Comparison of ENCODE assay signal across 26 cellular contexts in genomic region chr14:20997564-20997963, GRCh38. TPM values are rescaled to one million over a fixed set of nuclear protein-coding genes. Genes with fewer than 3 reads are reported as not detected.
A peak's percentile ranks its signal among the peaks of the same experiment; 100 is the strongest.
DNase-seq lines count a peak whose midpoint lies in the region; ATAC-seq, FAIRE-seq and TF ChIP-seq lines count a peak whose summit lies in the region.
"Had no signal": no experiment of that assay in that cellular context is flagged by ENCODE, and none has a peak within 500 bp of the region (broad histone marks: within the 10 kb centered on the region; RNA-seq: fewer than 3 reads in every experiment).

No MANE protein-coding gene starts in this region.

- no peak for FAIRE-seq in GM12891 (lab: Jason Lieb, UNC)
- FAIRE-seq: G401.6 had no signal

- H3K4me1 ChIP-seq in colonic mucosa (peaks cover 5% of the 10 kb centered on the region), suprapubic skin (peaks cover 34% of the 10 kb centered on the region)
- H3K4me1 ChIP-seq in naive thymus-derived CD4-positive, alpha-beta T cell (ENCODE audit: control insufficient read depth in 2 of 2, insufficient read depth in 2 of 2, low read length in 2 of 2) = peaks cover 0 to 4% of the 10 kb centered on the region in 2 donors
- H3K4me1 ChIP-seq: SJSA1 had no signal

- peaks cover 6 to 37% (median 28%) of the 10 kb centered on the region in 5 donors for H3K36me3 Mint-ChIP-seq in naive thymus-derived CD4-positive, alpha-beta T cell

- no peak for TF ChIP-seq EP300 in suprapubic skin (IDR thresholded peaks at IDR 0.05)

- no peak for DNase-seq in GM12891 (ENCODE audit: insufficient read length, low spot score)
- no peak for DNase-seq in colonic mucosa
- no peak for DNase-seq in naive thymus-derived CD4-positive, alpha-beta T cell
- no peak for DNase-seq in suprapubic skin (ENCODE audit: low spot score in 2 of 2)
- DNase-seq in AML-193 (lab: John Stamatoyannopoulos, UW) = no peak
- DNase-seq in DMS 273 (lab: John Stamatoyannopoulos, UW; ENCODE audit: unreplicated experiment) = no peak
- DNase-seq in AG08395 (ENCODE audit: low spot score) = no peak
- DNase-seq: C1 segment of cervical spinal cord, DMS 273 treated with DMSO at 0.1 percent for 48 hours, H7, HFFc6, IMR-90, Karpas-422, NCI-H1048, NCI-H1436 treated with DMSO at 0.1 percent for 48 hours, NCI-H2029 treated with DMSO at 0.1 percent for 48 hours, NCI-H2171, NCI-H526 treated with DMSO at 0.1 percent for 48 hours, Peyer's patch had no signal

- H3K4me3 Mint-ChIP-seq in naive thymus-derived CD4-positive, alpha-beta T cell = peak overlapping the region in 5 of 10 donors; percentile 3 to 69 (median 31)
- H3K4me3 Mint-ChIP-seq: HFFc6 had no signal

- no peaks in the 10 kb centered on the region for H3K9me3 Mint-ChIP-seq in naive thymus-derived CD4-positive, alpha-beta T cell
- H3K9me3 Mint-ChIP-seq: HFFc6 had no signal

- H3K27ac Mint-ChIP-seq in naive thymus-derived CD4-positive, alpha-beta T cell = peak overlapping the region in 7 of 9 donors; percentile 8 to 80 (median 63)

- peak overlapping the region in 1 of 2 donors; percentile 43 for H3K9ac ChIP-seq in colonic mucosa (ENCODE audit: low read depth in 2 of 2, low read length in 2 of 2)

- peak overlapping the region; percentile 4 for H3K27ac ChIP-seq in colonic mucosa
- no peak overlapping the region for H3K27ac ChIP-seq in naive thymus-derived CD4-positive, alpha-beta T cell (ENCODE audit: low read depth, low read length)
- H3K27ac ChIP-seq in suprapubic skin = peak overlapping the region; percentile 87
- H3K27ac ChIP-seq: HL-60, Peyer's patch, SJSA1 had no signal

- no peak for ATAC-seq in naive thymus-derived CD4-positive, alpha-beta T cell
- no peak for ATAC-seq in HG03354 (IDR thresholded peaks at IDR 0.05; ENCODE audit: poor library complexity, severe bottlenecking, unreplicated experiment)

- no peak for TF ChIP-seq CTCF in colonic mucosa (IDR thresholded peaks at IDR 0.05)
- no peak for TF ChIP-seq CTCF in suprapubic skin (IDR thresholded peaks at IDR 0.05)

- H3K36me3 ChIP-seq in colonic mucosa (peaks cover 11% of the 10 kb centered on the region), suprapubic skin (peaks cover 49% of the 10 kb centered on the region)
- peaks cover 19 to 42% (median 27%) of the 10 kb centered on the region in 3 experiments for H3K36me3 ChIP-seq in naive thymus-derived CD4-positive, alpha-beta T cell (ENCODE audit: control insufficient read depth in 2 of 3, insufficient read depth in 3 of 3, low read length in 3 of 3)

- H3K27me3 ChIP-seq in colonic mucosa (no peaks in the 10 kb centered on the region), suprapubic skin (no peaks in the 10 kb centered on the region)
- H3K27me3 ChIP-seq in naive thymus-derived CD4-positive, alpha-beta T cell (ENCODE audit: control insufficient read depth in 2 of 2, insufficient read depth in 2 of 2, low read length in 2 of 2) = no peaks in the 10 kb centered on the region
- H3K27me3 ChIP-seq: Peyer's patch, SJSA1 had no signal

- CTCF ChIA-PET in naive thymus-derived CD4-positive, alpha-beta T cell (lab: Charles Lee) = interaction anchor here (1.0 to 1.3 kb wide), 2 partner anchors 18 to 24 kb away, joined by 4 to 6 read pairs; no protein-coding TSS in a partner anchor

- WGBS in suprapubic skin = 64% methylated on average over 6 of the region's 6 CpGs

- no peaks in the 10 kb centered on the region for H3K27me3 Mint-ChIP-seq in naive thymus-derived CD4-positive, alpha-beta T cell

- intact Hi-C loops in colonic mucosa (cut with DNase I) = no loop called here
- intact Hi-C loops in naive thymus-derived CD4-positive, alpha-beta T cell (cut with micrococcal nuclease) = no loop called here

- H3K4me1 Mint-ChIP-seq in naive thymus-derived CD4-positive, alpha-beta T cell = peaks cover 4 to 53% (median 31%) of the 10 kb centered on the region in 7 donors

- 0 out of 2 replicates have a peak, but pooled peaks have one; percentile 40 for TF ChIP-seq POLR2A in GM12891 (IDR thresholded peaks at IDR 0.05; ENCODE audit: low read depth, low read length)
- no peak for TF ChIP-seq POLR2A in suprapubic skin (IDR thresholded peaks at IDR 0.05)

- H3K9me3 ChIP-seq in colonic mucosa (no peaks in the 10 kb centered on the region), suprapubic skin (no peaks in the 10 kb centered on the region)
- no peaks in the 10 kb centered on the region for H3K9me3 ChIP-seq in naive thymus-derived CD4-positive, alpha-beta T cell (ENCODE audit: control insufficient read depth in 2 of 3, low read length in 3 of 3)
- H3K9me3 ChIP-seq: Peyer's patch, SJSA1 had no signal

- POLR2A ChIA-PET in naive thymus-derived CD4-positive, alpha-beta T cell (lab: Charles Lee) = no interaction called here

- H3K4me3 ChIP-seq in colonic mucosa (no peak overlapping the region), suprapubic skin (peak overlapping the region; percentile 23)
- H3K4me3 ChIP-seq in naive thymus-derived CD4-positive, alpha-beta T cell (ENCODE audit: low read length) = no peak overlapping the region
- H3K4me3 ChIP-seq: Peyer's patch, SJSA1 had no signal

TF ChIP-seq in GM12891, 5 proteins besides CTCF, POLR2A, EP300 and RAD21:
- TF ChIP-seq POU2F2 (IDR thresholded peaks at IDR 0.05; ENCODE audit: low read depth, low read length) (no peak), PAX5 (IDR thresholded peaks at IDR 0.05; ENCODE audit: insufficient read depth, low read length, severe bottlenecking) (no peak), POLR2AphosphoS5 (IDR thresholded peaks at IDR 0.05; ENCODE audit: low read depth, low read length) (no peak), TAF1 (IDR thresholded peaks at IDR 0.05; ENCODE audit: low read depth, low read length) (no peak), SPI1 (IDR thresholded peaks at IDR 0.05; ENCODE audit: low read depth, low read length) (no peak)

RNA-seq across cellular contexts. Expression of gene SLC39A2, which starts 1.5 kb away (rescaled TPM):
- not detected for polyA plus RNA-seq in GM12891 (2012; ENCODE audit: low read depth, missing spikeins)
- total RNA-seq in colonic mucosa (1 to 10 TPM; 1.2 to 3.0 TPM), suprapubic skin (10 to 100 TPM in 3 of 4 donors, 1 to 10 TPM in 1; 5.1 to 46.7 (median 33.7) TPM)
- under 1 TPM in 2 of 5 experiments, not detected in 3; 0.36 to 0.81 TPM for total RNA-seq in naive thymus-derived CD4-positive, alpha-beta T cell
- polyA plus RNA-seq in naive thymus-derived CD4-positive, alpha-beta T cell = not detected
- total RNA-seq: A673, IMR-90, MCF 10A, SJSA1 had no signal
- polyA plus RNA-seq: IMR-90 had no signal

RNA-seq across cellular contexts. Expression of gene METTL17, which starts 7.8 kb away (rescaled TPM):
- polyA plus RNA-seq in GM12891 (2012; ENCODE audit: low read depth, missing spikeins) = 54.9 TPM
- total RNA-seq in colonic mucosa (10 to 100 TPM; 59.6 to 79.3 TPM), suprapubic skin (100 to 1,000 TPM in 2 of 4 donors, 10 to 100 TPM in 2; 64.9 to 332 (median 96.3) TPM)
- total RNA-seq in naive thymus-derived CD4-positive, alpha-beta T cell = 100 to 1,000 TPM in 2 of 5 experiments, 10 to 100 TPM in 3; 75.4 to 129 (median 96.7) TPM
- 10 to 100 TPM; 41.7 to 47.6 TPM for polyA plus RNA-seq in naive thymus-derived CD4-positive, alpha-beta T cell

RNA-seq across cellular contexts. Expression of gene NDRG2, which starts 27.3 kb away (rescaled TPM):
- polyA plus RNA-seq in GM12891 (2012; ENCODE audit: low read depth, missing spikeins) = not detected
- total RNA-seq in colonic mucosa (100 to 1,000 TPM; 136 to 171 TPM), suprapubic skin (100 to 1,000 TPM; 269 to 433 (median 295) TPM)
- 10 to 100 TPM in 4 of 5 experiments, 1 to 10 TPM in 1; 5.9 to 39.9 (median 35.2) TPM for total RNA-seq in naive thymus-derived CD4-positive, alpha-beta T cell
- 10 to 100 TPM; 29.2 to 35.1 TPM for polyA plus RNA-seq in naive thymus-derived CD4-positive, alpha-beta T cell

RNA-seq across cellular contexts. Expression of gene TPPP2, which starts 32.5 kb away (rescaled TPM):
- polyA plus RNA-seq in GM12891 (2012; ENCODE audit: low read depth, missing spikeins) = not detected
- total RNA-seq in colonic mucosa (under 1 TPM in 1 of 2 donors, not detected in 1; 0.94 TPM), suprapubic skin (not detected)
- not detected for total RNA-seq in naive thymus-derived CD4-positive, alpha-beta T cell
- not detected for polyA plus RNA-seq in naive thymus-derived CD4-positive, alpha-beta T cell
- total RNA-seq: A673, H7, HFFc6, HT1080, IMR-90, MCF 10A, Peyer's patch, SJSA1 had no signal
- polyA plus RNA-seq: IMR-90 had no signal

RNA-seq across cellular contexts. Expression of gene RNASE13, which starts 37.0 kb away (rescaled TPM):
- not detected for polyA plus RNA-seq in GM12891 (2012; ENCODE audit: low read depth, missing spikeins)
- not detected for total RNA-seq in colonic mucosa
- total RNA-seq in naive thymus-derived CD4-positive, alpha-beta T cell = not detected
- not detected for polyA plus RNA-seq in naive thymus-derived CD4-positive, alpha-beta T cell
- under 1 TPM in 1 of 4 donors, not detected in 3; 0.29 TPM for total RNA-seq in suprapubic skin
- total RNA-seq: A673, H7, HFFc6, HT1080, IMR-90, MCF 10A, Peyer's patch, SJSA1 had no signal
- polyA plus RNA-seq: IMR-90 had no signal
